ENCODE assay signal across 17 cellular contexts in the genomic region with DNA sequence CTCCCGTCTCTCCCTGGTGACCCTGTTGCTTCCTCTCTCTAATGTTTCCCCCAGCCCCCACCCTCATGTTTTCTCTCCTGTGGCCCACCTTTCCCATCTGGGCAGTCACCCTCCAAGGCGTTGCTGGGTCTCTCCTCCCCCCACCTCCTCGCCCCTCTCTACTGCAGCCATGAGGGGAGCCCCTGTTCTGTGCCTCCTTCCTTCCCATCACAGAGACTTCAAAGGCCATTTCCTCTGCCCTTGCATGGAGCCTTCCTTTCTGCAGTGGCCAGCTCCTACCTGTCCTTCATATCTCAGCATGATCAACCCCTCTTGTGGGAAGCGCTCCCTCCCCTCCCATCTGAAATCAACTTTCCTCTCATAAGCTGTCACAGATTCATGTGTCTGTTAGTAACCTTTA.
DNase-seq lines count a peak whose midpoint lies in the region; ATAC-seq and TF ChIP-seq lines count a peak whose summit lies in the region.
"Had no signal": no experiment of that assay in that cellular context is flagged by ENCODE, and none has a peak within 500 bp of the region (broad histone marks: within the 10 kb centered on the region; RNA-seq: fewer than 3 reads in every experiment).

No MANE protein-coding gene starts in this region.

- peak overlapping the region; percentile 35 for H3K27ac Mint-ChIP-seq in CD4-positive, alpha-beta T cell
- peak overlapping the region; percentile 5 for H3K27ac Mint-ChIP-seq in osteocyte (ENCODE audit: unreplicated experiment)
- H3K27ac Mint-ChIP-seq: HFFc6 had no signal

- H3K4me2 ChIP-seq in BLaER1 (peak overlapping the region; percentile 64), Loucy (ENCODE audit: low read depth, low read length, poor library complexity, severe bottlenecking) (peak overlapping the region; percentile 53)
- H3K4me2 ChIP-seq: KMS-11 had no signal

- H3K27me3 Mint-ChIP-seq in CD4-positive, alpha-beta T cell: no peaks in the 10 kb centered on the region
- H3K27me3 Mint-ChIP-seq in osteocyte (ENCODE audit: unreplicated experiment): no peaks in the 10 kb centered on the region

- H3K27me3 ChIP-seq in BLaER1: no peaks in the 10 kb centered on the region
- H3K27me3 ChIP-seq in CD4-positive, alpha-beta T cell (ENCODE audit: control insufficient read depth, insufficient read depth, low read length): no peaks in the 10 kb centered on the region
- H3K27me3 ChIP-seq in Loucy (ENCODE audit: insufficient read depth, low read length, poor library complexity, severe bottlenecking): no peaks in the 10 kb centered on the region

- peaks cover 48% of the 10 kb centered on the region for H3K4me1 ChIP-seq in BLaER1
- H3K4me1 ChIP-seq in Loucy (ENCODE audit: insufficient read depth, low read length, poor library complexity, severe bottlenecking): peaks cover 80% of the 10 kb centered on the region
- H3K4me1 ChIP-seq: Caco-2, HAP-1 had no signal

- H3K4me1 Mint-ChIP-seq in CD4-positive, alpha-beta T cell (ENCODE audit: low read depth): peaks cover 38% of the 10 kb centered on the region
- H3K4me1 Mint-ChIP-seq in osteocyte (ENCODE audit: unreplicated experiment): peaks cover 7% of the 10 kb centered on the region

- H3K36me3 ChIP-seq in BLaER1 (no peaks in the 10 kb centered on the region), Loucy (ENCODE audit: insufficient read depth, low read length) (no peaks in the 10 kb centered on the region)
- H3K36me3 ChIP-seq: HAP-1 had no signal

- peak overlapping the region; percentile 21 for H3K4me3 Mint-ChIP-seq in CD4-positive, alpha-beta T cell
- H3K4me3 Mint-ChIP-seq in osteocyte (ENCODE audit: unreplicated experiment): no peak overlapping the region
- H3K4me3 Mint-ChIP-seq: HFFc6 had no signal

- no peaks in the 10 kb centered on the region for H3K36me3 Mint-ChIP-seq in CD4-positive, alpha-beta T cell (ENCODE audit: low read depth)
- no peaks in the 10 kb centered on the region for H3K36me3 Mint-ChIP-seq in osteocyte (ENCODE audit: unreplicated experiment)
- H3K36me3 Mint-ChIP-seq: CD8-positive, alpha-beta memory T cell had no signal

- H3K9me3 Mint-ChIP-seq in CD4-positive, alpha-beta T cell: no peaks in the 10 kb centered on the region
- H3K9me3 Mint-ChIP-seq in osteocyte (ENCODE audit: unreplicated experiment): no peaks in the 10 kb centered on the region
- H3K9me3 Mint-ChIP-seq: CD8-positive, alpha-beta memory T cell; HFFc6 had no signal

- ATAC-seq in CD4-positive, alpha-beta T cell (ENCODE audit: poor library complexity): no peak
- no peak for ATAC-seq in GM18909 (IDR thresholded peaks at IDR 0.05; ENCODE audit: poor library complexity, unreplicated experiment)
- ATAC-seq in GM21723 (IDR thresholded peaks at IDR 0.05; ENCODE audit: unreplicated experiment): no peak
- ATAC-seq: HepG2 had no signal

- H3F3A ChIP-seq in Loucy (ENCODE audit: low read depth): no peaks in the 10 kb centered on the region

- DNase-seq in CD4-positive, alpha-beta T cell: no peak
- peak; percentile 34 for DNase-seq in osteocyte (ENCODE audit: extremely low spot score, unreplicated experiment)
- DNase-seq in NCI-H2171 treated with DMSO at 0.1 percent for 48 hours (lab: John Stamatoyannopoulos, UW): no peak
- no peak for DNase-seq in activated gamma-delta T cell (lab: John Stamatoyannopoulos, UW)
- DNase-seq: ACHN; Caco-2; CD8-positive, alpha-beta memory T cell; DMS53; HFFc6 had no signal

- intact Hi-C loops in CD4-positive, alpha-beta T cell (cut with DNase I, micrococcal nuclease): no loop called here

- POLR2A ChIA-PET in CD4-positive, alpha-beta T cell (lab: Charles Lee): no interaction called here

- no peaks in the 10 kb centered on the region for H4K20me1 ChIP-seq in BLaER1
- no peaks in the 10 kb centered on the region for H4K20me1 ChIP-seq in Loucy (ENCODE audit: insufficient read depth, low read length, poor library complexity, severe bottlenecking)

- H2AFZ ChIP-seq in Loucy (ENCODE audit: low read length): no peak overlapping the region

- no peak overlapping the region for H3K4me3 ChIP-seq in BLaER1
- peak overlapping the region; percentile 26 for H3K4me3 ChIP-seq in Loucy (ENCODE audit: low read length, poor library complexity, severe bottlenecking)
- H3K4me3 ChIP-seq: HAP-1 had no signal

- no peaks in the 10 kb centered on the region for H3K9me2 ChIP-seq in Loucy (replicated peaks; ENCODE audit: low read depth, low read length)

- H3K9ac ChIP-seq in BLaER1 (no peak overlapping the region), Loucy (ENCODE audit: low read depth, low read length, poor library complexity, severe bottlenecking) (peak overlapping the region; percentile 59)
- H3K9ac ChIP-seq: KMS-11 had no signal

- CTCF ChIA-PET in CD4-positive, alpha-beta T cell (lab: Charles Lee): no interaction called here

- H3K79me2 ChIP-seq in Loucy (ENCODE audit: insufficient read depth, low read length): 0 out of 2 replicates have a peak, but pooled peaks cover 13% of the 10 kb centered on the region

- no peaks in the 10 kb centered on the region for H3K9me3 ChIP-seq in BLaER1
- H3K9me3 ChIP-seq in CD4-positive, alpha-beta T cell (ENCODE audit: control insufficient read depth, low read length): no peaks in the 10 kb centered on the region
- no peaks in the 10 kb centered on the region for H3K9me3 ChIP-seq in Loucy (ENCODE audit: insufficient read depth, low read depth, low read length)
- H3K9me3 ChIP-seq: Caco-2, HAP-1 had no signal

- peak overlapping the region; percentile 48 for H3K27ac ChIP-seq in BLaER1
- no peak overlapping the region for H3K27ac ChIP-seq in CD4-positive, alpha-beta T cell (ENCODE audit: low read depth, low read length)
- H3K27ac ChIP-seq: C4-2B, KMS-11 had no signal

- no peak for TF ChIP-seq CTCF in CD4-positive, alpha-beta T cell (IDR thresholded peaks at IDR 0.05)
- TF ChIP-seq CTCF in Loucy (conservative IDR thresholded peaks at IDR 0.05; ENCODE audit: low read length) (no peak), osteocyte (IDR thresholded peaks at IDR 0.05) (no peak)
